8 cellular contexts compared by ENCODE assay signal in genomic region chr4:80335226-80335553, GRCh38. TPM values are rescaled to one million over a fixed set of nuclear protein-coding genes. Genes with fewer than 3 reads are reported as not detected.
DNase-seq lines count a peak whose midpoint lies in the region; ATAC-seq and TF ChIP-seq lines count a peak whose summit lies in the region.

No MANE protein-coding gene starts in this region.

- peak overlapping the region; percentile 93; the same call in 1 of the 2 replicates for H2AFZ ChIP-seq in PC-9

- no peaks in the 10 kb centered on the region for H3F3A ChIP-seq in PC-9 (ENCODE audit: insufficient read depth, low read depth)

- no peaks in the 10 kb centered on the region for H3K79me2 ChIP-seq in PC-9 (ENCODE audit: low read depth)

- no peak overlapping the region for H3K27ac Mint-ChIP-seq in CD8-positive, alpha-beta T cell

- peaks cover 5% of the 10 kb centered on the region for H3K4me1 ChIP-seq in CD8-positive, alpha-beta T cell (ENCODE audit: insufficient read depth, low read length)
- H3K4me1 ChIP-seq in PC-9 (replicated peaks; ENCODE audit: insufficient read depth) (no peaks in the 10 kb centered on the region; the same call in 1 of the 2 replicates), neutrophil (ENCODE audit: control insufficient read depth in 1 of 2, insufficient read depth in 1 of 2, low read depth in 1 of 2, low read length in 1 of 2) (peaks cover 7 to 16% of the 10 kb centered on the region in 2 experiments)

- no peaks in the 10 kb centered on the region for H3K27me3 ChIP-seq in CD8-positive, alpha-beta T cell (ENCODE audit: insufficient read depth, low read length)
- H3K27me3 ChIP-seq in PC-9 (ENCODE audit: insufficient read depth, low read depth) (no peaks in the 10 kb centered on the region), neutrophil (peaks cover 76% of the 10 kb centered on the region)

- no peak for DNase-seq in CD8-positive, alpha-beta T cell
- DNase-seq in PC-9 (no peak), epithelial cell of esophagus (ENCODE audit: low read depth) (no peak), cerebellum (ENCODE audit: low spot score) (no peak)

- H3K4me2 ChIP-seq in PC-9 = peak overlapping the region; percentile 87

- intact Hi-C loops in CD8-positive, alpha-beta T cell (cut with DNase I, micrococcal nuclease) = no loop called here
- intact Hi-C loops in PC-9 (cut with micrococcal nuclease; ENCODE audit: unreplicated experiment) = loop anchor here (5.0 kb wide), 2 partner anchors 118 to 1383 kb away; no protein-coding TSS in a partner anchor

- no peaks in the 10 kb centered on the region for H4K20me1 ChIP-seq in PC-9 (ENCODE audit: insufficient read depth)

- CTCF ChIA-PET in CD8-positive, alpha-beta T cell (lab: Charles Lee) = no interaction called here
- CTCF ChIA-PET in PC-9 (lab: Charles Lee) = no interaction called here

- H3K9me3 ChIP-seq in CD8-positive, alpha-beta T cell (ENCODE audit: low read length) = no peaks in the 10 kb centered on the region
- H3K9me3 ChIP-seq in PC-9 (ENCODE audit: insufficient read depth, low read depth) (no peaks in the 10 kb centered on the region), neutrophil (no peaks in the 10 kb centered on the region)

- H3K36me3 Mint-ChIP-seq in CD8-positive, alpha-beta T cell = no peaks in the 10 kb centered on the region

- ATAC-seq in CD8-positive, alpha-beta T cell = no peak
- no peak for ATAC-seq in GM19397 (IDR thresholded peaks at IDR 0.05; ENCODE audit: unreplicated experiment)
- no peak for ATAC-seq in GM18873 (IDR thresholded peaks at IDR 0.05; ENCODE audit: low FRiP score, unreplicated experiment)
- ATAC-seq in HG02798 (IDR thresholded peaks at IDR 0.05; ENCODE audit: poor library complexity, unreplicated experiment) = no peak

- H3K27me3 Mint-ChIP-seq in CD8-positive, alpha-beta T cell (ENCODE audit: low read depth) = peaks cover 18% of the 10 kb centered on the region

- peak overlapping the region; percentile 56 for H3K4me3 ChIP-seq in CD8-positive, alpha-beta T cell (ENCODE audit: low read depth, low read length)
- H3K4me3 ChIP-seq in PC-9 = peak overlapping the region; percentile 88
- peak overlapping the region; percentile 70 for H3K4me3 ChIP-seq in epithelial cell of esophagus (ENCODE audit: low read length)
- H3K4me3 ChIP-seq in neutrophil (ENCODE audit: low read depth in 1 of 2, low read length in 1 of 2) = peak overlapping the region; percentile 60 to 63

- no peaks in the 10 kb centered on the region for H3K9me3 Mint-ChIP-seq in CD8-positive, alpha-beta T cell

- H3K4me1 Mint-ChIP-seq in CD8-positive, alpha-beta T cell (ENCODE audit: low read depth) = peaks cover 14% of the 10 kb centered on the region

- H3K4me3 Mint-ChIP-seq in CD8-positive, alpha-beta T cell = peak overlapping the region; percentile 87

- no peak for TF ChIP-seq CTCF in CD8-positive, alpha-beta T cell (IDR thresholded peaks at IDR 0.05)
- TF ChIP-seq CTCF in PC-9 (conservative IDR thresholded peaks at IDR 0.05) = no peak
- TF ChIP-seq CTCF in epithelial cell of esophagus (IDR thresholded peaks at IDR 0.05; ENCODE audit: insufficient read depth, low read depth, low read length, missing control alignments) = no peak
- no peak for TF ChIP-seq CTCF in neutrophil (IDR thresholded peaks at IDR 0.05)

- H3K9me2 ChIP-seq in PC-9 (ENCODE audit: insufficient read depth) = no peaks in the 10 kb centered on the region

- no TSS peak for BruUV-seq in PC-9 (replicated peaks; lab: Mats Ljungman, UMichigan)

- POLR2A ChIA-PET in CD8-positive, alpha-beta T cell (lab: Charles Lee) = no interaction called here
- POLR2A ChIA-PET in PC-9 (lab: Charles Lee; ENCODE audit: unreplicated experiment) = no interaction called here

- H3K36me3 ChIP-seq in CD8-positive, alpha-beta T cell (ENCODE audit: insufficient read depth, low read length) = no peaks in the 10 kb centered on the region
- H3K36me3 ChIP-seq in PC-9 (ENCODE audit: low read depth) (no peaks in the 10 kb centered on the region), neutrophil (no peaks in the 10 kb centered on the region)

- no peak overlapping the region for H3K27ac ChIP-seq in CD8-positive, alpha-beta T cell (ENCODE audit: low read depth, low read length)
- no peak overlapping the region for H3K27ac ChIP-seq in PC-9
- no peak overlapping the region for H3K27ac ChIP-seq in neutrophil

RNA-seq across cellular contexts. Expression of gene CFAP299, which starts 0.3 kb away (rescaled TPM):
- total RNA-seq in CD8-positive, alpha-beta T cell = not detected
- total RNA-seq in PC-9 (2021) = not detected in 2 replicates
- total RNA-seq in cerebellum = 5.5 TPM
